Comparison of ENCODE assay signal across 9 cellular contexts in the genomic region with DNA sequence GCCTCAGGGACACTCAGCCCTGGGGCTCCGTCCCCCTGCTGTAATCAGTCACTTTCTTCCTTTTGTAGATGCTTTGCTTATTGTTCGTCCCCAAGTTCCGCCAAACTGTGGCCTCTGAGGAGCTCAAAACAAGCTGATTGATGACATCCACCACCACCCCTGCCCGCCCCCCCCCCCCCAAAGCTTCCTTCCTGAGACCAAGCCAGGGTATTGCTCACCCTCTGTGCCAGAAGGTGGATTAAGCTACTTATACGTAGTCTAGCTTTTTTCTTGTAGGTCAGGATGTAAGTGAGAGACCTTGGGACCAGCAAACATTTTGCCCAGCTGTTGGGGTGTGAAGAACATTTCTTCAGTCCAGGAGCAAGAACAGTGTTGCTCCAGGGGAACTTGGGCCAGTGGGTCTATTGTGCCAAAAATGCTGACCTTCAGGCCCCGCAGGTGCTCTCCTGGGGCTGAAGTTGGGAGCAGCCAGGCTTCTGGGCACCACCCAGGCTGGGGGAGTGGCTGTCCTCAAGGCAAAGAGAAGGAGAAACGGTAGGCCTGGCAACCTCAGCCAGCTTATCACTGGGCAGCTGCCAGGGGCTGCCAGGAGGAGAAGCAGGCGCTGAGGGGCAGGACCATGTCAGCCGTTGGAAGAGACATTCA. TPM values are rescaled to one million over a fixed set of nuclear protein-coding genes. Genes with fewer than 3 reads are reported as not detected.
DNase-seq lines count a peak whose midpoint lies in the region; ATAC-seq and TF ChIP-seq lines count a peak whose summit lies in the region.
"Had no signal": no experiment of that assay in that cellular context is flagged by ENCODE, and none has a peak within 500 bp of the region (broad histone marks: within the 10 kb centered on the region; RNA-seq: fewer than 3 reads in every experiment).

No MANE protein-coding gene starts in this region.

- TF ChIP-seq CTCF in mammary epithelial cell (conservative IDR thresholded peaks at IDR 0.05 in 1 of 2, IDR thresholded peaks at IDR 0.05 in 1 of 2; ENCODE audit: extremely low read depth in 1 of 2, insufficient read depth in 1 of 2, low read depth in 1 of 2, low read length in 2 of 2): no peak
- TF ChIP-seq CTCF in left lung (IDR thresholded peaks at IDR 0.05): no peak
- TF ChIP-seq CTCF in stomach (IDR thresholded peaks at IDR 0.05): no peak

- no peak overlapping the region for H3K9ac ChIP-seq in mammary epithelial cell (ENCODE audit: insufficient read depth, low read length)

- CTCF ChIA-PET in mammary epithelial cell (lab: Charles Lee; ENCODE audit: low non-redundant PET): interaction anchor here (0.6 kb wide), 1 partner anchor 11 kb away, joined by 7 read pairs; no protein-coding TSS in a partner anchor

- H3K4me2 ChIP-seq in mammary epithelial cell (ENCODE audit: insufficient read depth, low read depth, low read length): no peak overlapping the region

- H3K27me3 ChIP-seq in mammary epithelial cell (ENCODE audit: insufficient read depth, low read length): no peaks in the 10 kb centered on the region
- no peaks in the 10 kb centered on the region for H3K27me3 ChIP-seq in left lung
- no peaks in the 10 kb centered on the region for H3K27me3 ChIP-seq in stomach

- peaks cover 8% of the 10 kb centered on the region for H3K36me3 Mint-ChIP-seq in stimulated activated memory B cell treated with anti-CD40 and anti-IgM and Interleukin-4, amounts not matched to agents 10 μg/mL and 1 μg/mL and 100 μg/mL, for 72 hours

- dilution Hi-C loops in mammary epithelial cell (cut with HindIII; ENCODE audit: low sequenced_read_pairs): no loop called here

- no peaks in the 10 kb centered on the region for H4K20me1 ChIP-seq in mammary epithelial cell (ENCODE audit: insufficient read depth, low read length)

- no peak for TF ChIP-seq EP300 in stomach (IDR thresholded peaks at IDR 0.05)

- no peak overlapping the region for H3K4me3 Mint-ChIP-seq in stimulated activated memory B cell treated with anti-CD40 and anti-IgM and Interleukin-4, amounts not matched to agents 10 μg/mL and 1 μg/mL and 100 μg/mL, for 72 hours

- BruUV-seq in mammary epithelial cell (replicated peaks; lab: Mats Ljungman, UMichigan): no TSS peak

- H3K4me1 ChIP-seq in mammary epithelial cell (ENCODE audit: insufficient read depth, low read length) (peaks cover 16% of the 10 kb centered on the region), left lung (peaks cover 6 to 40% of the 10 kb centered on the region in 2 donors), stomach (peaks cover 27 to 62% (median 43%) of the 10 kb centered on the region in 4 donors)

- in situ Hi-C loops in mammary epithelial cell (cut with MboI; ENCODE audit: low sequenced_read_pairs in 2 of 2): no loop called here

- ATAC-seq in left lung: peak; percentile 87
- ATAC-seq in stimulated activated memory B cell treated with anti-CD40 and anti-IgM and Interleukin-4, amounts not matched to agents 10 μg/mL and 1 μg/mL and 100 μg/mL, for 72 hours: no peak

- H3K9me3 ChIP-seq in mammary epithelial cell (replicated peaks; ENCODE audit: insufficient read depth, low read length) (no peaks in the 10 kb centered on the region), left lung (peaks cover 0 to 15% of the 10 kb centered on the region in 2 donors), stomach (peaks cover 0 to 16% (median 12%) of the 10 kb centered on the region in 4 donors)

- peak overlapping the region; percentile 91 for H2AFZ ChIP-seq in mammary epithelial cell (ENCODE audit: low read depth, low read length)

- H3K27ac Mint-ChIP-seq in stimulated activated memory B cell treated with anti-CD40 and anti-IgM and Interleukin-4, amounts not matched to agents 10 μg/mL and 1 μg/mL and 100 μg/mL, for 72 hours: no peak overlapping the region

- DNase-seq in NCI-H1092 (lab: John Stamatoyannopoulos, UW) (peak; percentile 8), mammary epithelial cell (no peak), left lung (peak in 1 of 2 donors; percentile 71), stomach (peak; percentile 71), NOMO-1 treated with dmso at 0.1 percent for 144 hours (lab: John Stamatoyannopoulos, UW; ENCODE audit: unreplicated experiment) (no peak), globus pallidus (ENCODE audit: low spot score) (no peak), T-helper 9 cell (no peak)
- DNase-seq: activated CD8-positive, alpha-beta memory T cell treated with anti-CD3 and anti-CD28 coated beads for 24 hours had no signal

- TF ChIP-seq POLR2A in stomach (IDR thresholded peaks at IDR 0.05): no peak

- H3K4me1 Mint-ChIP-seq in stimulated activated memory B cell treated with anti-CD40 and anti-IgM and Interleukin-4, amounts not matched to agents 10 μg/mL and 1 μg/mL and 100 μg/mL, for 72 hours: no peaks in the 10 kb centered on the region

- intact Hi-C loops in mammary epithelial cell (cut with micrococcal nuclease): no loop called here
- intact Hi-C loops in left lung (cut with DNase I): no loop called here
- intact Hi-C loops in stomach (cut with DNase I; ENCODE audit: low total_unique reads): no loop called here

- H3K9me3 Mint-ChIP-seq in stimulated activated memory B cell treated with anti-CD40 and anti-IgM and Interleukin-4, amounts not matched to agents 10 μg/mL and 1 μg/mL and 100 μg/mL, for 72 hours: peaks cover 15% of the 10 kb centered on the region

- peaks cover 80% of the 10 kb centered on the region for H3K27me3 Mint-ChIP-seq in stimulated activated memory B cell treated with anti-CD40 and anti-IgM and Interleukin-4, amounts not matched to agents 10 μg/mL and 1 μg/mL and 100 μg/mL, for 72 hours

- H3K4me3 ChIP-seq in mammary epithelial cell (replicated peaks in 1 of 3; ENCODE audit: insufficient read depth in 1 of 3, low read depth in 2 of 3, low read length in 3 of 3) (no peak overlapping the region), left lung (no peak overlapping the region), stomach (no peak overlapping the region)

- H3K36me3 ChIP-seq in mammary epithelial cell (ENCODE audit: insufficient read depth, low read length) (no peaks in the 10 kb centered on the region), left lung (no peaks in the 10 kb centered on the region), stomach (no peaks in the 10 kb centered on the region)

- no peaks in the 10 kb centered on the region for H3K79me2 ChIP-seq in mammary epithelial cell (ENCODE audit: insufficient read depth, low read length)

- WGBS in mammary epithelial cell (ENCODE audit: low coverage, missing lambda C conversion rate): 50% methylated on average over 8 of the region's 9 CpGs
- WGBS in stomach, 5 donors: 28 to 38% (median 29%) methylated on average over 8 to 9 of the region's 9 CpGs

- H3K27ac ChIP-seq in mammary epithelial cell (ENCODE audit: insufficient read depth, low read depth, low read length) (no peak overlapping the region), left lung (peak overlapping the region; percentile 74), stomach (peak overlapping the region; percentile 67 to 89 (median 82))

RNA-seq across cellular contexts. Expression of a gene that starts 17.9 kb away (rescaled TPM):
- total RNA-seq in mammary epithelial cell (1 to 10 TPM in 1 of 2 donors, under 1 TPM in 1; 0.50 to 2.9 TPM), left lung (10 to 100 TPM; 11.8 to 22.0 TPM), stomach (10 to 100 TPM in 4 of 5 donors, 1 to 10 TPM in 1; 9.1 to 60.3 (median 17.4) TPM)
- polyA plus RNA-seq in mammary epithelial cell (1.5 TPM), stomach (1 to 10 TPM; 2.7 to 7.3 (median 4.2) TPM)
- polyA minus RNA-seq in mammary epithelial cell: 0.36 TPM

Comparison
In these comparisons a context has a peak if more than half of its experiments do, and no peak if none do; other contexts are left out.
1. DNase-seq: peak in NCI-H1092 (single experiment) and stomach (single experiment); none in mammary epithelial cell (single experiment), NOMO-1 treated with dmso at 0.1 percent for 144 hours (single experiment), globus pallidus (single experiment) and T-helper 9 cell (single experiment).